In genomic region chr20:41692479-41693135, GRCh38 we compare ENCODE assay signal across 7 cellular contexts.
DNase-seq lines count a peak whose midpoint lies in the region; ATAC-seq, FAIRE-seq and TF ChIP-seq lines count a peak whose summit lies in the region.

No MANE protein-coding gene starts in this region.

- peak overlapping the region; percentile 92 for H3K4me3 Mint-ChIP-seq in central memory CD8-positive, alpha-beta T cell

- peak overlapping the region; percentile 85 for H3K27ac Mint-ChIP-seq in central memory CD8-positive, alpha-beta T cell (ENCODE audit: low read depth)

- peak overlapping the region; percentile 98 for H3K4me2 ChIP-seq in keratinocyte (ENCODE audit: control insufficient read depth, extremely low read depth, insufficient read depth, low read depth, low read length)

- H3K79me2 ChIP-seq in keratinocyte (ENCODE audit: control insufficient read depth, insufficient read depth, low read length) = no peaks in the 10 kb centered on the region

- no peak for FAIRE-seq in keratinocyte (lab: Jason Lieb, UNC)

- peak overlapping the region; percentile 99 for H2AFZ ChIP-seq in keratinocyte (ENCODE audit: control insufficient read depth, low read length)

- no peaks in the 10 kb centered on the region for H3K27me3 ChIP-seq in keratinocyte (ENCODE audit: control insufficient read depth, extremely low read depth, insufficient read depth, low read length)

- H3K9me3 Mint-ChIP-seq in central memory CD8-positive, alpha-beta T cell = no peaks in the 10 kb centered on the region

- peak; percentile 53 for ATAC-seq in GM18517 (IDR thresholded peaks at IDR 0.05; ENCODE audit: unreplicated experiment)
- ATAC-seq in HG02970 (IDR thresholded peaks at IDR 0.05; ENCODE audit: low FRiP score, unreplicated experiment) = peak; percentile 25
- ATAC-seq in activated CD4-positive, CD25-positive, alpha-beta regulatory T cell treated with anti-CD3 and anti-CD28 coated beads, Interleukin-2, amount 50 U/mL, for 24 hours = peak; percentile 62 to 67
- peak; percentile 50 for ATAC-seq in central memory CD8-positive, alpha-beta T cell (replicated peaks; ENCODE audit: extremely low read depth, poor library complexity, severe bottlenecking)

- dilution Hi-C loops in keratinocyte (cut with MboI; ENCODE audit: extremely low pct_ligation_motif_present, low sequenced_read_pairs) = no loop called here

- peak overlapping the region; percentile 16 for H3K27ac ChIP-seq in keratinocyte (ENCODE audit: control insufficient read depth, insufficient read depth, low read length)

- peak overlapping the region; percentile 51 to 86 (median 80) for H3K4me3 ChIP-seq in keratinocyte (ENCODE audit: control insufficient read depth in 2 of 3, extremely low read depth in 1 of 3, insufficient read depth in 2 of 3, low read depth in 1 of 3, low read length in 3 of 3)

- peaks cover 19% of the 10 kb centered on the region for H3K27me3 Mint-ChIP-seq in central memory CD8-positive, alpha-beta T cell

- no peaks in the 10 kb centered on the region for H3K9me1 ChIP-seq in keratinocyte (ENCODE audit: control insufficient read depth, extremely low read depth, insufficient read depth, low read length)

- DNase-seq in NCI-H2081 (lab: John Stamatoyannopoulos, UW) (peak; percentile 59 to 76), keratinocyte (ENCODE audit: low read depth, low spot score) (no peak)
- peak; percentile 55 to 56 for DNase-seq in central memory CD8-positive, alpha-beta T cell (ENCODE audit: low spot score in 2 of 2)
- peak; percentile 60 to 65 (median 62) for DNase-seq in stimulated activated CD4-positive, alpha-beta T cell treated with anti-CD3 and anti-CD28 coated beads, Interleukin-12 subunit alpha, Interleukin-12 subunit beta, amount 100 ng/mL, for 48 hours (ENCODE audit: low read depth in 2 of 3, low spot score in 1 of 3)

- no peaks in the 10 kb centered on the region for H4K20me1 ChIP-seq in keratinocyte (ENCODE audit: control insufficient read depth, extremely low read depth, insufficient read depth, low read length)

- no peak for TF ChIP-seq CTCF in keratinocyte (optimal IDR thresholded peaks at IDR 0.05 in 1 of 3, IDR thresholded peaks at IDR 0.05 in 1 of 3, conservative IDR thresholded peaks at IDR 0.05 in 1 of 3; ENCODE audit: extremely low read depth in 1 of 3, insufficient read depth in 2 of 3, low read length in 3 of 3)

- no peaks in the 10 kb centered on the region for H3K36me3 ChIP-seq in keratinocyte (ENCODE audit: control insufficient read depth in 2 of 2, extremely low read depth in 1 of 2, insufficient read depth in 2 of 2, low read length in 2 of 2)

- H3K4me1 ChIP-seq in keratinocyte (ENCODE audit: control insufficient read depth, extremely low read depth, insufficient read depth, low read length) = peaks cover 7% of the 10 kb centered on the region

- H3K9ac ChIP-seq in keratinocyte (ENCODE audit: control insufficient read depth, extremely low read depth, insufficient read depth, low read length) = peak overlapping the region; percentile 79

- peaks cover 15% of the 10 kb centered on the region for H3K4me1 Mint-ChIP-seq in central memory CD8-positive, alpha-beta T cell

- peaks cover 7% of the 10 kb centered on the region for H3K36me3 Mint-ChIP-seq in central memory CD8-positive, alpha-beta T cell (ENCODE audit: insufficient read depth)

- H3K9me3 ChIP-seq in keratinocyte (ENCODE audit: control insufficient read depth, low read depth, low read length) = no peaks in the 10 kb centered on the region
